ENCODE assay signal across 8 cellular contexts in genomic region chrX:40471965-40472648, GRCh38.
DNase-seq lines count a peak whose midpoint lies in the region; ATAC-seq, FAIRE-seq and TF ChIP-seq lines count a peak whose summit lies in the region.

No MANE protein-coding gene starts in this region.

- H3K4me3 ChIP-seq in Karpas-422 (ENCODE audit: low read length), result no peak overlapping the region
- peak overlapping the region in 19 of 59 donors; percentile 1 to 36 (median 13) for H3K4me3 ChIP-seq in dorsolateral prefrontal cortex

- H3K79me2 ChIP-seq in Karpas-422 (ENCODE audit: low read length), result no peaks in the 10 kb centered on the region

- peak; percentile 58 for ATAC-seq in T-helper 17 cell

- H2AFZ ChIP-seq in Karpas-422 (ENCODE audit: low read length), result no peak overlapping the region

- H3K4me2 ChIP-seq in Karpas-422 (ENCODE audit: low read depth, low read length, poor library complexity, severe bottlenecking), result no peak overlapping the region

- H3K36me3 Mint-ChIP-seq in T-helper 17 cell (ENCODE audit: low read depth), result no peaks in the 10 kb centered on the region

- peak; percentile 27 to 59 for DNase-seq in NCI-H2081 (lab: John Stamatoyannopoulos, UW)
- no peak for DNase-seq in NCI-H2081 treated with DMSO at 0.1 percent for 48 hours (lab: John Stamatoyannopoulos, UW)
- DNase-seq in Karpas-422, result peak; percentile 50
- DNase-seq in T-helper 17 cell, result no peak
- peak in 8 of 10 donors; percentile 11 to 58 (median 42) for DNase-seq in dorsolateral prefrontal cortex
- peak; percentile 28 for DNase-seq in midbrain (lab: John Stamatoyannopoulos, UW)
- peak; percentile 47 for DNase-seq in urothelium cell line (ENCODE audit: low spot score)
- DNase-seq in CD1c-positive myeloid dendritic cell (ENCODE audit: extremely low spot score), result no peak

- H3K4me1 Mint-ChIP-seq in T-helper 17 cell, result peaks cover 25% of the 10 kb centered on the region

- peak overlapping the region; percentile 84 for H3K4me3 Mint-ChIP-seq in T-helper 17 cell

- H3K9me2 ChIP-seq in Karpas-422 (replicated peaks; ENCODE audit: insufficient read depth, low read length), result no peaks in the 10 kb centered on the region

- no peak for FAIRE-seq in urothelium cell line (lab: Jason Lieb, UNC)

- TF ChIP-seq CTCF in dorsolateral prefrontal cortex (IDR thresholded peaks at IDR 0.05 in 54 of 56, conservative IDR thresholded peaks at IDR 0.05 in 2 of 56; ENCODE audit: low read depth in 1 of 56, partially characterized antibody in 56 of 56), result peak in 43 of 56 donors; percentile 10 to 57 (median 28)

- H3K9ac ChIP-seq in Karpas-422 (ENCODE audit: low read length), result no peak overlapping the region

- intact Hi-C loops in dorsolateral prefrontal cortex (cut with DNase I), result loop anchor here (2.0 to 10.0 kb wide), 6 partner anchors 51 to 657 kb away; no protein-coding TSS in a partner anchor

- H3K9me3 ChIP-seq in Karpas-422 (ENCODE audit: low read length) (no peaks in the 10 kb centered on the region), T-helper 17 cell (ENCODE audit: control insufficient read depth, low read length, poor library complexity, severe bottlenecking) (no peaks in the 10 kb centered on the region)

- peak overlapping the region; percentile 24 for H3K27ac Mint-ChIP-seq in T-helper 17 cell

- H4K20me1 ChIP-seq in Karpas-422 (ENCODE audit: insufficient read depth, low read depth, low read length), result no peaks in the 10 kb centered on the region

- H3K27me3 ChIP-seq in Karpas-422 (ENCODE audit: low read length) (no peaks in the 10 kb centered on the region), dorsolateral prefrontal cortex (peaks cover 0 to 55% (median 25%) of the 10 kb centered on the region in 45 donors)

- H3K27me3 Mint-ChIP-seq in T-helper 17 cell, result no peaks in the 10 kb centered on the region

- H3K4me1 ChIP-seq in Karpas-422 (ENCODE audit: low read length), result no peaks in the 10 kb centered on the region

- H3K36me3 ChIP-seq in Karpas-422 (ENCODE audit: insufficient read depth, low read length), result no peaks in the 10 kb centered on the region

- H3K27ac ChIP-seq in Karpas-422 (ENCODE audit: low read length), result no peak overlapping the region
- H3K27ac ChIP-seq in dorsolateral prefrontal cortex, result peak overlapping the region in 16 of 59 donors; percentile 3 to 74 (median 36)

Comparison
In these comparisons a context has a peak if more than half of its experiments do, and no peak if none do; other contexts are left out.
1. DNase-seq: peak in NCI-H2081 (2 of 2), Karpas-422 (single experiment), dorsolateral prefrontal cortex (8 of 10), midbrain (single experiment) and urothelium cell line (single experiment); none in NCI-H2081 treated with DMSO at 0.1 percent for 48 hours (single experiment), T-helper 17 cell (0 of 3) and CD1c-positive myeloid dendritic cell (single experiment).